ENCODE assay signal across 13 cellular contexts in the genomic region with DNA sequence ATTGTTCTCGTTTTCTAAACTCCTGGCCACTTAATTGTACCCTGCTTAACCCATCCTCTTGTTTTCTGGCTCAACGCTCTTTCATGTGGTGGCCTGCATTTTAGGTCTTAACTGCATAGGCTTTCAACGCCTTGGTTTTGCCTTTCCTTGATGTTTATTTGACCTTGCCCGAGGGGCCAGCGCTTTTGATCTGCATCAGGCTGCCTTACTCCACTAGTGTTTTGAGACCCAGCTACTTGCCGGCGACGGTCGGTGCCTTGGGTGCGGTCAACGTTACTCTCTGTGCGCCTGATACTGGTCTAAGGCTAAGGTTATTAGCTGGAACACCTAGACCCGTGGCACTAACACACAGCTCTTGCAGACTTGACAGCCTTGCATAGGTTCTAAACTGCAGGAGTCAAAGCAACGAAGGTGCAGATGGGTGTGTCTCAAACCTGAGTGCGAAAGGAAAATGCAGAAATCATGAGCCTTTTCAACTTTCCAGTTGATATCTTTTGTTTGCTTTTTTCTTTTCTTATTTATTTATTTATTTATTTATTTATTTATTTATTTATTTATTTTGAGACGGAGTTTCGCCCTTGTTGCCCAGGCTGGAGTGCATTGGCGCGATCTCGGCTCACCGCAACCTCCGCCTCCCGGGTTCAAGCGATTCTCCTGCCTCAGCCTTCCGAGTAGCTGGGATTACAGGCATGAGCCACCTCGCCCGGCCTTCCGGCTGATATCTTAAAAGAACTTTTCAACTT.
DNase-seq lines count a peak whose midpoint lies in the region; ATAC-seq and TF ChIP-seq lines count a peak whose summit lies in the region.
"Had no signal": no experiment of that assay in that cellular context is flagged by ENCODE, and none has a peak within 500 bp of the region (broad histone marks: within the 10 kb centered on the region; RNA-seq: fewer than 3 reads in every experiment).

No MANE protein-coding gene starts in this region.

- H3K36me3 ChIP-seq in KOPT-K1 (ENCODE audit: insufficient read depth, low read length) (no peaks in the 10 kb centered on the region), neural cell (ENCODE audit: insufficient read depth, low read length) (no peaks in the 10 kb centered on the region), aorta (ENCODE audit: control insufficient read depth in 1 of 2, insufficient read depth in 2 of 2, low read length in 1 of 2) (no peaks in the 10 kb centered on the region)
- H3K36me3 ChIP-seq: upper lobe of right lung had no signal

- TF ChIP-seq RAD21 in neural cell (conservative IDR thresholded peaks at IDR 0.05): no peak

- WGBS in aorta, 2 donors: 67 to 70% methylated on average over 28 of the region's 28 CpGs

- intact Hi-C loops in aorta (cut with DNase I): no loop called here

- peak overlapping the region; percentile 89 for H3K27ac ChIP-seq in KOPT-K1 (ENCODE audit: low read depth, low read length, poor library complexity, severe bottlenecking)
- peak overlapping the region; percentile 91 for H3K27ac ChIP-seq in epithelial cell of prostate
- peak overlapping the region; percentile 99 for H3K27ac ChIP-seq in neural cell (ENCODE audit: low read length)
- no peak overlapping the region for H3K27ac ChIP-seq in aorta (ENCODE audit: low read depth in 1 of 2, low read length in 2 of 2)
- H3K27ac ChIP-seq: KMS-11, upper lobe of right lung had no signal

- no peaks in the 10 kb centered on the region for H3K27me3 ChIP-seq in neural cell (ENCODE audit: insufficient read depth, low read depth, low read length)
- H3K27me3 ChIP-seq in aorta (ENCODE audit: control insufficient read depth in 1 of 2, insufficient read depth in 2 of 2, low read length in 1 of 2): no peaks in the 10 kb centered on the region

- peaks cover 16% of the 10 kb centered on the region for H3F3A ChIP-seq in neural cell (ENCODE audit: insufficient read depth, low read length, poor library complexity, severe bottlenecking)

- TF ChIP-seq EP300 in neural cell (conservative IDR thresholded peaks at IDR 0.05; ENCODE audit: poor library complexity, severe bottlenecking): no peak

- H3K9ac ChIP-seq in neural cell (ENCODE audit: low read length): peak overlapping the region; percentile 86
- H3K9ac ChIP-seq: KMS-11 had no signal

- H3K4me1 ChIP-seq in aorta (ENCODE audit: control insufficient read depth in 1 of 2, insufficient read depth in 2 of 2, low read length in 2 of 2): no peaks in the 10 kb centered on the region
- H3K4me1 ChIP-seq: upper lobe of right lung had no signal

- no peaks in the 10 kb centered on the region for H3K9me3 ChIP-seq in KOPT-K1 (ENCODE audit: insufficient read depth, low read length, poor library complexity, severe bottlenecking)
- H3K9me3 ChIP-seq in neural cell (ENCODE audit: low read length): no peaks in the 10 kb centered on the region
- H3K9me3 ChIP-seq in aorta (ENCODE audit: control insufficient read depth, low read length): no peaks in the 10 kb centered on the region
- H3K9me3 ChIP-seq: upper lobe of right lung had no signal

- no peaks in the 10 kb centered on the region for H3K9me2 ChIP-seq in neural cell (ENCODE audit: insufficient read depth, low read length)

- no peaks in the 10 kb centered on the region for H3K79me2 ChIP-seq in neural cell (replicated peaks; ENCODE audit: insufficient read depth, low read length)

- H4K20me1 ChIP-seq in neural cell (ENCODE audit: insufficient read depth): no peaks in the 10 kb centered on the region

- H3K4me3 ChIP-seq in neural cell (ENCODE audit: low read length) (peak overlapping the region; percentile 79), aorta (ENCODE audit: low read length in 2 of 2) (no peak overlapping the region)
- H3K4me3 ChIP-seq: upper lobe of right lung had no signal

- peak overlapping the region; percentile 97 for H3K4me2 ChIP-seq in neural cell (ENCODE audit: low read length)
- H3K4me2 ChIP-seq: KMS-11 had no signal

- H2AFZ ChIP-seq in neural cell (ENCODE audit: low read depth, low read length): no peak overlapping the region

- DNase-seq in ELF-1 (ENCODE audit: low read depth, low spot score): peak; percentile 87
- no peak for DNase-seq in epithelial cell of prostate (ENCODE audit: low read depth, low spot score)
- no peak for DNase-seq in aorta
- DNase-seq in stimulated activated CD4-positive, alpha-beta T cell treated with anti-CD3 and anti-CD28 coated beads, Interleukin-4, amount 100 ng/mL, for 24 hours: no peak
- DNase-seq in NCI-H1436 (lab: John Stamatoyannopoulos, UW): no peak
- DNase-seq: left colon, NCI-H510A treated with DMSO at 0.1 percent for 48 hours, upper lobe of right lung had no signal

- TF ChIP-seq CTCF in neural cell (IDR thresholded peaks at IDR 0.05; ENCODE audit: poor library complexity, severe bottlenecking): no peak

- no peak for ATAC-seq in HG03159 (IDR thresholded peaks at IDR 0.05; ENCODE audit: unreplicated experiment)
- ATAC-seq in aorta (ENCODE audit: low FRiP score): no peak
- ATAC-seq: activated naive CD4-positive, alpha-beta T cell treated with anti-CD3 and anti-CD28 coated beads, Interleukin-2, amount 50 U/mL, for 72 hours; left colon; upper lobe of right lung had no signal

TF ChIP-seq in neural cell, 6 proteins besides CTCF, POLR2A, EP300 and RAD21:
- TF ChIP-seq EZH2 (IDR thresholded peaks at IDR 0.05; ENCODE audit: borderline replicate concordance, insufficient read depth, low read length, poor library complexity, severe bottlenecking): no peak
- TF ChIP-seq MXI1 (conservative IDR thresholded peaks at IDR 0.05; ENCODE audit: poor library complexity, severe bottlenecking): no peak
- TF ChIP-seq TAF1 (IDR thresholded peaks at IDR 0.05; ENCODE audit: low read depth): no peak
- TF ChIP-seq, protein P1, sequence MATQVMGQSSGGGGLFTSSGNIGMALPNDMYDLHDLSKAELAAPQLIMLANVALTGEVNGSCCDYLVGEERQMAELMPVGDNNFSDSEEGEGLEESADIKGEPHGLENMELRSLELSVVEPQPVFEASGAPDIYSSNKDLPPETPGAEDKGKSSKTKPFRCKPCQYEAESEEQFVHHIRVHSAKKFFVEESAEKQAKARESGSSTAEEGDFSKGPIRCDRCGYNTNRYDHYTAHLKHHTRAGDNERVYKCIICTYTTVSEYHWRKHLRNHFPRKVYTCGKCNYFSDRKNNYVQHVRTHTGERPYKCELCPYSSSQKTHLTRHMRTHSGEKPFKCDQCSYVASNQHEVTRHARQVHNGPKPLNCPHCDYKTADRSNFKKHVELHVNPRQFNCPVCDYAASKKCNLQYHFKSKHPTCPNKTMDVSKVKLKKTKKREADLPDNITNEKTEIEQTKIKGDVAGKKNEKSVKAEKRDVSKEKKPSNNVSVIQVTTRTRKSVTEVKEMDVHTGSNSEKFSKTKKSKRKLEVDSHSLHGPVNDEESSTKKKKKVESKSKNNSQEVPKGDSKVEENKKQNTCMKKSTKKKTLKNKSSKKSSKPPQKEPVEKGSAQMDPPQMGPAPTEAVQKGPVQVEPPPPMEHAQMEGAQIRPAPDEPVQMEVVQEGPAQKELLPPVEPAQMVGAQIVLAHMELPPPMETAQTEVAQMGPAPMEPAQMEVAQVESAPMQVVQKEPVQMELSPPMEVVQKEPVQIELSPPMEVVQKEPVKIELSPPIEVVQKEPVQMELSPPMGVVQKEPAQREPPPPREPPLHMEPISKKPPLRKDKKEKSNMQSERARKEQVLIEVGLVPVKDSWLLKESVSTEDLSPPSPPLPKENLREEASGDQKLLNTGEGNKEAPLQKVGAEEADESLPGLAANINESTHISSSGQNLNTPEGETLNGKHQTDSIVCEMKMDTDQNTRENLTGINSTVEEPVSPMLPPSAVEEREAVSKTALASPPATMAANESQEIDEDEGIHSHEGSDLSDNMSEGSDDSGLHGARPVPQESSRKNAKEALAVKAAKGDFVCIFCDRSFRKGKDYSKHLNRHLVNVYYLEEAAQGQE (IDR thresholded peaks at IDR 0.05; ENCODE audit: borderline replicate concordance): no peak
- TF ChIP-seq POLR2AphosphoS5 (IDR thresholded peaks at IDR 0.05): no peak
- TF ChIP-seq SMC3 (conservative IDR thresholded peaks at IDR 0.05; ENCODE audit: poor library complexity): no peak

Comparison
In these comparisons a context has a peak if more than half of its experiments do, and no peak if none do; other contexts are left out.
1. H3K27ac ChIP-seq: peak in KOPT-K1 (single experiment), epithelial cell of prostate (single experiment) and neural cell (single experiment); none in aorta (0 of 2).